14 cellular contexts compared by ENCODE assay signal in the genomic region with DNA sequence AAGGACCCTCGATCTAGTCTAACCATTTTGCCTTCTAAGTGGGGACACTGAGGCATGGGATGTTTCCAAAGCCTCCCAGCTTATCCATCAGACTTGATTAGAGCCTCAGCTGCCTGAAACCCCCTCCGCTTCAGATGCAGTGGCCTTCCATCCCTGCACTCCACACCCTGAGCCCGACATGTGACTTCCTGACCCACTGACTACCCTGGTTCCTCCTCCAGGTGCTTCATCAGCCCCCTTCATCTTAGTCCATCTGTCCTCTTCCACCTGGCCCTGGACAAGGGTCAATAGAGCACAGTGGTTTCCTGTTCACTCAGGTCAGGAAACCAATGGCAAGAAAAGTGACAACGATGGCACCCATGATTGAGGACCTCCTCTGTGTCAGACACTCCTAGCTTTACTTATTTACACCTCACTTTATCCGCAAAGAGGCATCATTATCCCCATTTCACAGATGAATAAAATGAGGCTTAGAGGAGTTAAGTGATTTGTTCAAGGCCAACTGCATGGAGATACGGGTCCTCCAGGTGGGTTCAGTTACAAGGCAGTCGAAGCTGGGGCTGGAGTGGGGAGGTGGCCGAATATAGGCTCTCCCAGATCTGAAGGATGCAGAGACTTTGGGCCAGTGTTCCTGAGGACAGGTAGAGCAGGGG.
A peak's percentile ranks its signal among the peaks of the same experiment; 100 is the strongest.
DNase-seq lines count a peak whose midpoint lies in the region; ATAC-seq, FAIRE-seq and TF ChIP-seq lines count a peak whose summit lies in the region.
"Had no signal": no experiment of that assay in that cellular context is flagged by ENCODE, and none has a peak within 500 bp of the region (broad histone marks: within the 10 kb centered on the region; RNA-seq: fewer than 3 reads in every experiment).

No MANE protein-coding gene starts in this region.

- H3K27ac Mint-ChIP-seq in CD4-positive, CD25-positive, alpha-beta regulatory T cell = peak overlapping the region; percentile 85 to 95 (median 95)
- peak overlapping the region; percentile 96 for H3K27ac Mint-ChIP-seq in activated B cell treated with CpG ODN at 0.5 μM for 24 hours

- BruUV-seq in HepG2 (replicated peaks; lab: Mats Ljungman, UMichigan) = no TSS peak

- no peak overlapping the region for H3K4me2 ChIP-seq in HepG2 (ENCODE audit: low read depth, low read length)

- TF ChIP-seq POLR2A in HepG2 (IDR thresholded peaks at IDR 0.05; ENCODE audit: insufficient read depth in 1 of 2, low read depth in 2 of 2, low read length in 2 of 2) = no peak

- WGBS in HepG2 (ENCODE audit: low lambda C conversion rate) = 58% methylated on average over 8 of the region's 8 CpGs

- H3K4me1 ChIP-seq in CD4-positive, CD25-positive, alpha-beta regulatory T cell (ENCODE audit: control insufficient read depth, insufficient read depth, low read length, poor library complexity, severe bottlenecking) = peaks cover 30% of the 10 kb centered on the region
- H3K4me1 ChIP-seq in HepG2 (ENCODE audit: insufficient read depth, low read length) = peaks cover 5% of the 10 kb centered on the region; the same call in 1 of the 2 replicates
- H3K4me1 ChIP-seq: sigmoid colon had no signal

- POLR2A ChIA-PET in activated B cell treated with CpG ODN at 0.5 μM for 24 hours (lab: Charles Lee) = interaction anchor here (0.6 to 3.9 kb wide), 21 partner anchors 12 to 215 kb away, joined by 3 to 43 read pairs (median 4); a partner anchor contains a TSS
- POLR2A ChIA-PET in HepG2 (lab: Yijun Ruan, JAX) = no interaction called here

- CTCF ChIA-PET in activated B cell treated with CpG ODN at 0.5 μM for 24 hours (lab: Charles Lee) = interaction anchor here (0.9 to 2.2 kb wide), 6 partner anchors 16 to 243 kb away, joined by 3 to 27 read pairs (median 8); no protein-coding TSS in a partner anchor
- CTCF ChIA-PET in HepG2 (lab: Yijun Ruan, JAX; ENCODE audit: low intra/inter-chr PET ratio, low total read pairs) = no interaction called here

- no peaks in the 10 kb centered on the region for H3K9me3 Mint-ChIP-seq in CD4-positive, CD25-positive, alpha-beta regulatory T cell
- no peaks in the 10 kb centered on the region for H3K9me3 Mint-ChIP-seq in activated B cell treated with CpG ODN at 0.5 μM for 24 hours

- intact Hi-C loops in activated B cell treated with CpG ODN at 0.5 μM for 24 hours (cut with micrococcal nuclease) (loop anchor here (1.0 to 10.0 kb wide), 11 partner anchors 13 to 845 kb away; a partner anchor contains a TSS), HepG2 (cut with micrococcal nuclease; ENCODE audit: unreplicated experiment) (no loop called here)

- H2AFZ ChIP-seq in HepG2 (ENCODE audit: low read length) = no peak overlapping the region

- H3K27ac ChIP-seq in CD4-positive, CD25-positive, alpha-beta regulatory T cell (ENCODE audit: insufficient read depth, low read length, poor library complexity, severe bottlenecking) = peak overlapping the region; percentile 47
- H3K27ac ChIP-seq in HepG2 (ENCODE audit: extremely low read length, insufficient read depth, low read length) (no peak overlapping the region), substantia nigra (ENCODE audit: low read depth, low read length, poor library complexity, severe bottlenecking) (no peak overlapping the region)
- H3K27ac ChIP-seq: C4-2B, sigmoid colon, SK-N-MC had no signal

- no peaks in the 10 kb centered on the region for H3K9me3 ChIP-seq in CD4-positive, CD25-positive, alpha-beta regulatory T cell (ENCODE audit: control insufficient read depth in 2 of 2, low read length in 2 of 2)
- H3K9me3 ChIP-seq in HepG2 (ENCODE audit: low read length) = no peaks in the 10 kb centered on the region
- H3K9me3 ChIP-seq: sigmoid colon had no signal

- H3K27me3 Mint-ChIP-seq in CD4-positive, CD25-positive, alpha-beta regulatory T cell = peaks cover 4% of the 10 kb centered on the region
- no peaks in the 10 kb centered on the region for H3K27me3 Mint-ChIP-seq in activated B cell treated with CpG ODN at 0.5 μM for 24 hours

- H3K79me2 ChIP-seq in HepG2 (ENCODE audit: insufficient read depth, low read length) = no peaks in the 10 kb centered on the region

- TF ChIP-seq EP300 in HepG2 (IDR thresholded peaks at IDR 0.05; ENCODE audit: low read depth in 2 of 2, low read length in 2 of 2) (no peak), HepG2 (CRISPR knock-in tag; IDR thresholded peaks at IDR 0.05; ENCODE audit: borderline replicate concordance) (no peak)

- DNase-seq in CD4-positive, CD25-positive, alpha-beta regulatory T cell = no peak
- DNase-seq in activated B cell treated with CpG ODN at 0.5 μM for 24 hours = no peak
- no peak for DNase-seq in HepG2 (ENCODE audit: low spot score)
- DNase-seq in substantia nigra (lab: John Stamatoyannopoulos, UW) = no peak
- no peak for DNase-seq in D341Med (ENCODE audit: low spot score)
- DNase-seq: cortex of kidney, sigmoid colon had no signal

- no peak for FAIRE-seq in HepG2 (lab: Jason Lieb, UNC)
- FAIRE-seq: G401.6 had no signal

- H3K36me3 Mint-ChIP-seq in CD4-positive, CD25-positive, alpha-beta regulatory T cell = no peaks in the 10 kb centered on the region
- no peaks in the 10 kb centered on the region for H3K36me3 Mint-ChIP-seq in activated B cell treated with CpG ODN at 0.5 μM for 24 hours (ENCODE audit: low read depth)

- no peak overlapping the region for H3K9ac ChIP-seq in HepG2 (ENCODE audit: insufficient read depth, low read depth, low read length)

- TF ChIP-seq CTCF in activated B cell treated with CpG ODN at 0.5 μM for 24 hours (IDR thresholded peaks at IDR 0.05) (no peak), HepG2 (CRISPR knock-in tag; IDR thresholded peaks at IDR 0.05) (no peak)

- H4K20me1 ChIP-seq in HepG2 (ENCODE audit: insufficient read depth, low read length) = no peaks in the 10 kb centered on the region

- in situ Hi-C loops in HepG2 (cut with HindIII; ENCODE audit: extremely low pct_ligation_motif_present, low pct_unique_long_range_greater_than_20kb) = no loop called here

- TF ChIP-seq RAD21 in HepG2 (CRISPR knock-in tag; IDR thresholded peaks at IDR 0.05) = no peak

- H3K4me1 Mint-ChIP-seq in CD4-positive, CD25-positive, alpha-beta regulatory T cell = peaks cover 0 to 78% (median 29%) of the 10 kb centered on the region in 4 donors
- H3K4me1 Mint-ChIP-seq in activated B cell treated with CpG ODN at 0.5 μM for 24 hours = peaks cover 72% of the 10 kb centered on the region

- H3K27me3 ChIP-seq in CD4-positive, CD25-positive, alpha-beta regulatory T cell (ENCODE audit: control insufficient read depth, insufficient read depth, low read length) = no peaks in the 10 kb centered on the region
- H3K27me3 ChIP-seq in HepG2 (ENCODE audit: control insufficient read depth in 1 of 2, insufficient read depth in 2 of 2, low read length in 2 of 2) = peaks cover 6 to 46% of the 10 kb centered on the region in 2 experiments; a peak in 3 of 5 replicates
- H3K27me3 ChIP-seq: sigmoid colon had no signal

- peak overlapping the region; percentile 77 for H3K4me3 ChIP-seq in CD4-positive, CD25-positive, alpha-beta regulatory T cell (ENCODE audit: low read depth, low read length)
- H3K4me3 ChIP-seq in HepG2 (replicated peaks in 1 of 3; ENCODE audit: insufficient read depth in 1 of 3, low read depth in 2 of 3, low read length in 3 of 3) = no peak overlapping the region
- H3K4me3 ChIP-seq: sigmoid colon, SK-N-MC had no signal

- H3K4me3 Mint-ChIP-seq in CD4-positive, CD25-positive, alpha-beta regulatory T cell = peak overlapping the region; percentile 63 to 89 (median 80)
- H3K4me3 Mint-ChIP-seq in activated B cell treated with CpG ODN at 0.5 μM for 24 hours = peak overlapping the region; percentile 80

- ATAC-seq in CD4-positive, CD25-positive, alpha-beta regulatory T cell (ENCODE audit: low read depth in 2 of 2) = no peak
- peak; percentile 1 for ATAC-seq in GM19351 (IDR thresholded peaks at IDR 0.05; ENCODE audit: unreplicated experiment)
- no peak for ATAC-seq in activated B cell treated with CpG ODN at 0.5 μM for 24 hours (ENCODE audit: low read depth)
- ATAC-seq in HepG2 = no peak
- ATAC-seq in GM18502 (IDR thresholded peaks at IDR 0.05; ENCODE audit: poor library complexity, unreplicated experiment) = no peak
- no peak for ATAC-seq in HG03565 (IDR thresholded peaks at IDR 0.05; ENCODE audit: unreplicated experiment)
- ATAC-seq: HCT116 had no signal

- no peaks in the 10 kb centered on the region for H3K36me3 ChIP-seq in CD4-positive, CD25-positive, alpha-beta regulatory T cell (ENCODE audit: control insufficient read depth, insufficient read depth, low read length)
- H3K36me3 ChIP-seq in HepG2 (replicated peaks in 1 of 2; ENCODE audit: control insufficient read depth in 1 of 2, insufficient read depth in 2 of 2, low read length in 2 of 2) = no peaks in the 10 kb centered on the region
- H3K36me3 ChIP-seq: sigmoid colon had no signal

TF ChIP-seq in HepG2, 621 proteins besides CTCF, POLR2A, EP300 and RAD21:
- peak; percentile 46; the same call in 1 of the 2 replicates for TF ChIP-seq ZNF629 (CRISPR knock-in tag; conservative IDR thresholded peaks at IDR 0.05)
- TF ChIP-seq ZNF598 (CRISPR knock-in tag; IDR thresholded peaks at IDR 0.05; ENCODE audit: borderline replicate concordance) = no peak
TF ChIP-seq in HepG2: peak in this region for 1.
